In genomic region chr9:18059447-18059846, GRCh38 we compare ENCODE assay signal across 26 cellular contexts.
"Had no signal": no experiment of that assay in that cellular context is flagged by ENCODE, and none has a peak within 500 bp of the region (broad histone marks: within the 10 kb centered on the region; RNA-seq: fewer than 3 reads in every experiment).

No MANE protein-coding gene starts in this region.

- H3K4me1 ChIP-seq: breast epithelium, SJCRH30 had no signal

- FAIRE-seq: astrocyte, TTC549 had no signal

- H3K4me2 ChIP-seq: PC-9 had no signal

- H3K9me3 Mint-ChIP-seq: activated CD4-positive, alpha-beta T cell treated with anti-CD3 and anti-CD28 coated beads, Interleukin-2, amount 10 ng/mL, durations not matched to agents 24 days and 14 days; activated naive CD4-positive, alpha-beta T cell treated with anti-CD3 and anti-CD28 coated beads, Interleukin-2, amount 50 U/mL, for 24 hours; activated T-helper 2 cell treated with anti-CD3 and anti-CD28 coated beads, Interferon-gamma antibody, Interleukin-2, Interleukin-4, amounts not matched to agents 10 μg/mL and 5 μg/mL and 100 μg/mL, durations not matched to agents 14 hours and 24 hours and 36 hours had no signal

- H3K36me3 ChIP-seq: adrenal gland, breast epithelium, SJCRH30 had no signal

- ATAC-seq: activated CD8-positive, alpha-beta T cell treated with anti-CD3 and anti-CD28 coated beads for 36 hours; body of pancreas had no signal

- H3K4me3 ChIP-seq: adrenal gland, body of pancreas, breast epithelium, PC-9, SJCRH30, SK-N-MC had no signal

- H3K36me3 Mint-ChIP-seq: activated naive CD4-positive, alpha-beta T cell treated with anti-CD3 and anti-CD28 coated beads, Interleukin-2, amount 50 U/mL, for 24 hours had no signal

- H3K27me3 ChIP-seq: adrenal gland, body of pancreas, breast epithelium, SJCRH30 had no signal

- H3K9me3 ChIP-seq: adrenal gland, body of pancreas, breast epithelium, SJCRH30 had no signal

- DNase-seq: activated CD4-positive, alpha-beta T cell treated with anti-CD3 and anti-CD28 coated beads, Interleukin-2, amount 10 ng/mL, durations not matched to agents 24 days and 14 days; activated CD4-positive, alpha-beta T cell treated with anti-CD3 and anti-CD28 coated beads, Interleukin-2, amount 50 U/mL, for 4 hours; activated CD8-positive, alpha-beta T cell treated with anti-CD3 and anti-CD28 coated beads for 36 hours; activated gamma-delta T cell; activated naive CD4-positive, alpha-beta T cell treated with Interleukin-2 at 50 U/mL for 16 hours; activated T-cell treated with anti-CD3 and anti-CD28 coated beads, Interleukin-2, amount 50 U/mL, for 1 hour; adrenal gland; body of pancreas; central memory CD4-positive, alpha-beta T cell; NCI-H1105; NCI-H1417 treated with DMSO at 0.1 percent for 48 hours; NCI-H1694; NCI-H1930; NCI-H2081 treated with DMSO at 0.1 percent for 48 hours; NCI-H345; NCI-H524 treated with DMSO at 0.1 percent for 48 hours; NK-92 treated with Interleukin-12 subunit alpha and Interleukin-12 subunit beta, amount 100 ng/mL, for 24 hours; PC-9; SHP77; SJCRH30 had no signal

- H2AFZ ChIP-seq: PC-9 had no signal

- H3K27ac Mint-ChIP-seq: activated CD4-positive, alpha-beta T cell treated with anti-CD3 and anti-CD28 coated beads, Interleukin-2, amount 10 ng/mL, durations not matched to agents 24 days and 14 days; activated CD8-positive, alpha-beta T cell treated with anti-CD3 and anti-CD28 coated beads for 36 hours; activated naive CD4-positive, alpha-beta T cell treated with anti-CD3 and anti-CD28 coated beads, Interleukin-2, amount 50 U/mL, for 24 hours; activated T-helper 2 cell treated with anti-CD3 and anti-CD28 coated beads, Interferon-gamma antibody, Interleukin-2, Interleukin-4, amounts not matched to agents 10 μg/mL and 5 μg/mL and 100 μg/mL, durations not matched to agents 14 hours and 24 hours and 36 hours had no signal

- H3K4me3 Mint-ChIP-seq: activated CD4-positive, alpha-beta T cell treated with anti-CD3 and anti-CD28 coated beads, Interleukin-2, amount 10 ng/mL, durations not matched to agents 24 days and 14 days; activated CD8-positive, alpha-beta T cell treated with anti-CD3 and anti-CD28 coated beads for 36 hours; activated naive CD4-positive, alpha-beta T cell treated with anti-CD3 and anti-CD28 coated beads, Interleukin-2, amount 50 U/mL, for 24 hours had no signal

- H3K27ac ChIP-seq: adrenal gland, body of pancreas, breast epithelium, PC-9, SJCRH30, SK-N-MC had no signal

- H3K27me3 Mint-ChIP-seq: activated CD4-positive, alpha-beta T cell treated with anti-CD3 and anti-CD28 coated beads, Interleukin-2, amount 10 ng/mL, durations not matched to agents 24 days and 14 days; activated CD8-positive, alpha-beta T cell treated with anti-CD3 and anti-CD28 coated beads for 36 hours; activated naive CD4-positive, alpha-beta T cell treated with anti-CD3 and anti-CD28 coated beads, Interleukin-2, amount 50 U/mL, for 24 hours had no signal

- H3K4me1 Mint-ChIP-seq: activated naive CD4-positive, alpha-beta T cell treated with anti-CD3 and anti-CD28 coated beads, Interleukin-2, amount 50 U/mL, for 24 hours had no signal
